In the genomic region with DNA sequence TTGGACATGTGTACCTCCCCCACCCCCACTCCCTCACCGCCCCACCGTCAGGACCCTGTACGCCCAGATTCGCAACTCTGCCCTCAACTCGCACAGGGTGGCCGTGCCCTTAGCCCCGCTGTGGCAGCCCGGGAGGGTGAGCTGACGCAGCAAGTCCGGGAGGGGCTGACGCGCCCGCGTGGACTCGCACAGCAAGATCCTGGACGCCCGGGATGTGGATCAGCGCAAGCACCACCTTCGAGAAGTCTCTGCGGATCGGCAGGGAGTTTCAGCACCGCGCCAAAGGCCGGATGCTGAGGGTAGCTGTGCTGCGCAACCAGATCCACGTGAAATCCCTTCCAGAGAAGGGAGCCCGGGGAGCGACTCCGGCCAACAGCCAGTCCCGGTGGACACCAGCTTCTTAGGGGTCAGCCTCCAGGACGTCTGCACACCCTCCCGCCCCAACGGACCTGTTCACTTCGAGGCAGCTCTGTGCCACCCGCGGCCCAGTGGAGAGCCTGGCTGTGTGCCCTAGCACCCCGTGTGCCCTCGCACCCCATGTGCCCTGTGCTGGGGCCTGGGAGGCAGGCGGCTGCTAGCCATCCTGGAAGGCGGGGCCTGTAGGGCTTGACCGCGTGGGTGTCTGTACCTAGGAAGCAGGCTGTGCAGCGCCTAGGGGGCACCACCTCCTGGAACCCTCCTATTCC, we compare ENCODE assay signal across 12 cellular contexts.
DNase-seq lines count a peak whose midpoint lies in the region; TF ChIP-seq lines count a peak whose summit lies in the region.
"Had no signal": no experiment of that assay in that cellular context is flagged by ENCODE, and none has a peak within 500 bp of the region (broad histone marks: within the 10 kb centered on the region; RNA-seq: fewer than 3 reads in every experiment).

No MANE protein-coding gene starts in this region.

- H3K27me3 ChIP-seq in parathyroid adenoma (ENCODE audit: control insufficient read depth, insufficient read depth, low read length) = no peaks in the 10 kb centered on the region
- H3K27me3 ChIP-seq: colonic mucosa had no signal

- no peak for TF ChIP-seq EP300 in Ishikawa (IDR thresholded peaks at IDR 0.05; ENCODE audit: borderline replicate concordance)

- no peak overlapping the region for H3K27ac ChIP-seq in parathyroid adenoma
- H3K27ac ChIP-seq: colonic mucosa, left ventricle myocardium inferior had no signal

- no peaks in the 10 kb centered on the region for H3K36me3 ChIP-seq in parathyroid adenoma (ENCODE audit: control insufficient read depth, insufficient read depth, low read length)
- H3K36me3 ChIP-seq: colonic mucosa, left ventricle myocardium inferior had no signal

- peak overlapping the region; percentile 56 for H2AFZ ChIP-seq in parathyroid adenoma

- H3K4me3 ChIP-seq in epithelial cell of esophagus (ENCODE audit: low read length) (no peak overlapping the region), parathyroid adenoma (ENCODE audit: low read depth, low read length) (no peak overlapping the region)
- H3K4me3 ChIP-seq: colonic mucosa, left ventricle myocardium inferior had no signal

- H3K9me3 ChIP-seq in parathyroid adenoma (ENCODE audit: control insufficient read depth, low read length) = no peaks in the 10 kb centered on the region
- H3K9me3 ChIP-seq: Caco-2, colonic mucosa, left ventricle myocardium inferior had no signal

- no peaks in the 10 kb centered on the region for H3K4me1 ChIP-seq in parathyroid adenoma
- H3K4me1 ChIP-seq: colonic mucosa had no signal

- H3K9ac ChIP-seq in parathyroid adenoma = no peak overlapping the region

- no peaks in the 10 kb centered on the region for H3K79me2 ChIP-seq in parathyroid adenoma

- TF ChIP-seq RAD21 in Ishikawa (IDR thresholded peaks at IDR 0.05; ENCODE audit: low read depth) = no peak

- peak; percentile 7 for DNase-seq in EL
- peak; percentile 15 for DNase-seq in epithelial cell of esophagus (ENCODE audit: low read depth)
- DNase-seq in NCI-H2196 (lab: John Stamatoyannopoulos, UW; ENCODE audit: unreplicated experiment) = no peak
- DNase-seq in GM03348 (ENCODE audit: low spot score) = no peak
- DNase-seq in AML-193 (lab: John Stamatoyannopoulos, UW) = no peak
- DNase-seq: colonic mucosa; left ventricle myocardium inferior; NCI-H187 treated with DMSO at 0.1 percent for 48 hours; NK-92 treated with Interleukin-12 subunit alpha and Interleukin-12 subunit beta, amount 100 ng/mL, for 24 hours had no signal

- TF ChIP-seq CTCF in epithelial cell of esophagus (IDR thresholded peaks at IDR 0.05; ENCODE audit: insufficient read depth, low read depth, low read length, missing control alignments) = no peak
- no peak for TF ChIP-seq CTCF in parathyroid adenoma (IDR thresholded peaks at IDR 0.05)

- H3K4me2 ChIP-seq in parathyroid adenoma (ENCODE audit: low read length) = no peak overlapping the region

TF ChIP-seq in Ishikawa, 13 proteins besides CTCF, POLR2A, EP300 and RAD21:
- no peak for TF ChIP-seq CEBPB (IDR thresholded peaks at IDR 0.05)
- no peak for TF ChIP-seq TCF12 (IDR thresholded peaks at IDR 0.05; ENCODE audit: low read depth)
- no peak for TF ChIP-seq TAF1 (IDR thresholded peaks at IDR 0.05; ENCODE audit: low read depth)
- TF ChIP-seq, protein P1, sequence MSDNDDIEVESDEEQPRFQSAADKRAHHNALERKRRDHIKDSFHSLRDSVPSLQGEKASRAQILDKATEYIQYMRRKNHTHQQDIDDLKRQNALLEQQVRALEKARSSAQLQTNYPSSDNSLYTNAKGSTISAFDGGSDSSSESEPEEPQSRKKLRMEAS (IDR thresholded peaks at IDR 0.05) = peak; percentile 91
- no peak for TF ChIP-seq FOXM1 (IDR thresholded peaks at IDR 0.05; ENCODE audit: borderline replicate concordance, low read depth)
- 0 out of 2 replicates have a peak, but pooled peaks have one; percentile 12 for TF ChIP-seq REST (IDR thresholded peaks at IDR 0.05; ENCODE audit: low read depth)
- peak; percentile 64; the same call in 1 of the 2 replicates for TF ChIP-seq EGR1 (IDR thresholded peaks at IDR 0.05)
- TF ChIP-seq CREB1 (IDR thresholded peaks at IDR 0.05; ENCODE audit: low read depth) = no peak
- TF ChIP-seq NFIC (IDR thresholded peaks at IDR 0.05) = no peak
TF ChIP-seq in Ishikawa: peak in this region for 3.

Comparison
In these comparisons a context has a peak if more than half of its experiments do, and no peak if none do; other contexts are left out.
1. DNase-seq: peak in EL (single experiment) and epithelial cell of esophagus (single experiment); none in NCI-H2196 (single experiment), GM03348 (single experiment) and AML-193 (0 of 2).